Comparison of ENCODE assay signal across 8 cellular contexts in the genomic region with DNA sequence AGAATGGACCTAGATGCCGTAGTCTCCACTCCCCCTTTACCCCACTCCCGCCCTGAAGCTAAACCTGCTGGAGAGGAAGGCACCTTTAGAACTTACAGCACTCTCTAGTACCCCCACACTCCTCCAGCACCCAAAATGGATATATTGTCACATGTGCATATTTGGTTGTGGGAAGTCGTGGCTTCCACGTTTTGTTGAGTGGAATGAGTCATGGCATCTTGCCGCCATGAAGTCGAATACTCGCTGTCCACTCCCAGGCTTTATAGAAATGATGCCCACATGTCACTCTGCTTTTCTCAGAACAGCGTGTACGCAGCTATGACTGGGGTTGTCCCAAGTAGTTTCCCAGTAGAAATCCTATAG. TPM values are rescaled to one million over a fixed set of nuclear protein-coding genes. Genes with fewer than 3 reads are reported as not detected.
A peak's percentile ranks its signal among the peaks of the same experiment; 100 is the strongest.
DNase-seq lines count a peak whose midpoint lies in the region; ATAC-seq and TF ChIP-seq lines count a peak whose summit lies in the region.

No MANE protein-coding gene starts in this region.

- H2AFZ ChIP-seq in ACC112 (ENCODE audit: low read length, unreplicated experiment) (peak overlapping the region; percentile 44), OCI-LY3 (ENCODE audit: low read depth, low read length) (peak overlapping the region; percentile 72; the same call in 1 of the 2 replicates)

- H3K4me3 ChIP-seq in ACC112 (ENCODE audit: low read depth, low read length) (peak overlapping the region; percentile 89), OCI-LY3 (ENCODE audit: low read length) (peak overlapping the region; percentile 84), rectal smooth muscle tissue (ENCODE audit: low read length) (peak overlapping the region; percentile 67)

- peaks cover 87% of the 10 kb centered on the region for H3K79me2 ChIP-seq in ACC112 (ENCODE audit: control insufficient read depth, insufficient read depth, low read length, unreplicated experiment)
- peaks cover 99% of the 10 kb centered on the region for H3K79me2 ChIP-seq in OCI-LY3 (ENCODE audit: low read length)

- no peak for TF ChIP-seq CTCF in OCI-LY3 (IDR thresholded peaks at IDR 0.05; ENCODE audit: low read depth, low read length)

- peak; percentile 7 for DNase-seq in activated naive CD8-positive, alpha-beta T cell treated with anti-CD3 and anti-CD28 coated beads, Interleukin-2, amount 50 U/mL, for 16 hours (ENCODE audit: low read depth, low spot score)
- DNase-seq in left cardiac atrium = peak; percentile 37

- intact Hi-C loops in left cardiac atrium (cut with DNase I) = no loop called here

- peaks cover 44% of the 10 kb centered on the region for H4K20me1 ChIP-seq in OCI-LY3 (ENCODE audit: insufficient read depth, low read length)

- H3K27ac ChIP-seq in ACC112 (ENCODE audit: low read depth, low read length) (peak overlapping the region; percentile 91), OCI-LY3 (ENCODE audit: low read length) (peak overlapping the region; percentile 80), rectal smooth muscle tissue (ENCODE audit: low read depth, low read length) (peak overlapping the region; percentile 81)

- peaks cover 8% of the 10 kb centered on the region; the same call in 1 of the 2 replicates for H3K9me3 ChIP-seq in OCI-LY3 (ENCODE audit: insufficient read depth, low read length)

- peak; percentile 17 for ATAC-seq in GM18502 (IDR thresholded peaks at IDR 0.05; ENCODE audit: poor library complexity, unreplicated experiment)
- peak; percentile 9 for ATAC-seq in HG03066 (IDR thresholded peaks at IDR 0.05; ENCODE audit: low read depth, unreplicated experiment)
- peak; percentile 35 to 61 for ATAC-seq in left cardiac atrium
- no peak for ATAC-seq in GM18505 (IDR thresholded peaks at IDR 0.05; ENCODE audit: unreplicated experiment)

- peaks cover 50% of the 10 kb centered on the region for H3K4me1 ChIP-seq in ACC112 (ENCODE audit: control insufficient read depth, insufficient read depth, low read length, unreplicated experiment)
- peaks cover 51% of the 10 kb centered on the region for H3K4me1 ChIP-seq in OCI-LY3 (ENCODE audit: low read length)
- H3K4me1 ChIP-seq in rectal smooth muscle tissue (ENCODE audit: control insufficient read depth, insufficient read depth, low read length) = peaks cover 13% of the 10 kb centered on the region

- no peak for TF ChIP-seq POLR2A in GM18505 (IDR thresholded peaks at IDR 0.05; ENCODE audit: borderline replicate concordance, extremely low read depth, insufficient read depth, insufficient read length)

- H3K27me3 ChIP-seq in ACC112 (ENCODE audit: insufficient read depth, low read length) (no peaks in the 10 kb centered on the region), OCI-LY3 (ENCODE audit: low read depth, low read length) (no peaks in the 10 kb centered on the region), rectal smooth muscle tissue (ENCODE audit: control insufficient read depth, insufficient read depth, low read length) (no peaks in the 10 kb centered on the region)

- H3K9ac ChIP-seq in OCI-LY3 (ENCODE audit: low read length) = peak overlapping the region; percentile 90
- H3K9ac ChIP-seq in rectal smooth muscle tissue (ENCODE audit: low read length) = peak overlapping the region; percentile 76

- H3K4me2 ChIP-seq in OCI-LY3 (ENCODE audit: low read length) = peak overlapping the region; percentile 88

- H3K36me3 ChIP-seq in ACC112 (ENCODE audit: insufficient read depth, low read length) = peaks cover 24% of the 10 kb centered on the region
- peaks cover 44% of the 10 kb centered on the region for H3K36me3 ChIP-seq in OCI-LY3 (replicated peaks; ENCODE audit: low read depth, low read length)
- peaks cover 4% of the 10 kb centered on the region for H3K36me3 ChIP-seq in rectal smooth muscle tissue (ENCODE audit: control insufficient read depth, insufficient read depth, low read length)

RNA-seq across cellular contexts. Expression of a gene that starts 0.5 kb away (rescaled TPM):
- 10 to 100 TPM; 31.5 to 55.0 TPM for total RNA-seq in left cardiac atrium

RNA-seq across cellular contexts. Expression of a gene that starts 0.7 kb away (rescaled TPM):
- 10 to 100 TPM; 13.7 to 17.4 TPM for total RNA-seq in left cardiac atrium
